ENCODE assay signal across 23 cellular contexts in the genomic region with DNA sequence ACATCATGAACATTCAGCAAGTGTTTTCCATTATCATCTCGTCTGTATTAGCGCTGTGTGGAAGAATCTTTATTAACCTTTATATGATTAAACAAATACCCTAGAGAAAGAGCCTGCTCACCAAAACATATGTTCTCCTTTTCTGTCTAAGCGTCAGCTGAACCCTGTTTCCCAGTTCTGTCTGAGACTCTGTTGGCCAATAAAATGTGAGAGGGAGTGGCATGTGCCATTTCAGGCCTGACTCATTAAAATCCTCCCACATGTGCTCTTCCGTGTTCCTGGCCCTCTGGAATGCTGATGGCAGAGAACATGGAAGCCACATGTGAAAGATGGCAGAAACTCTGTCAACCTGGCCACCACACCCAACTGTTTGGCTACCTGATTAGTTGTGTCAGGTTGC.
"Had no signal": no experiment of that assay in that cellular context is flagged by ENCODE, and none has a peak within 500 bp of the region (broad histone marks: within the 10 kb centered on the region; RNA-seq: fewer than 3 reads in every experiment).

No MANE protein-coding gene starts in this region.

- H3K27me3 Mint-ChIP-seq: stimulated activated naive CD8-positive, alpha-beta T cell treated with anti-CD3 and anti-CD28 coated beads, Interleukin-15, amount 100 ng/mL, for 72 hours had no signal

- H3K4me3 Mint-ChIP-seq: activated naive CD8-positive, alpha-beta T cell treated with anti-CD3 and anti-CD28 coated beads, Interleukin-2, amount 10 ng/mL, durations not matched to agents 7 days and 5 days; effector memory CD8-positive, alpha-beta T cell; naive thymus-derived CD4-positive, alpha-beta T cell; neural progenitor cell; stimulated activated naive CD8-positive, alpha-beta T cell treated with anti-CD3 and anti-CD28 coated beads, Interleukin-15, amount 100 ng/mL, for 72 hours had no signal

- H3K4me3 ChIP-seq: body of pancreas, neural progenitor cell, ovary, sigmoid colon, suprapubic skin, transverse colon, uterus had no signal

- DNase-seq: activated CD4-positive, alpha-beta T cell treated with anti-CD3 and anti-CD28 coated beads, Interleukin-2, amount 50 U/mL, for 48 hours; activated naive CD4-positive, alpha-beta T cell; activated naive CD8-positive, alpha-beta T cell treated with anti-CD3 and anti-CD28 coated beads, Interleukin-2, amount 10 ng/mL, durations not matched to agents 7 days and 5 days; amygdala; body of pancreas; caudate nucleus; effector memory CD8-positive, alpha-beta T cell; foreskin melanocyte; glutamatergic neuron; hippocampal formation; left cardiac atrium; mesendoderm; naive thymus-derived CD4-positive, alpha-beta T cell; ovary; sigmoid colon; stimulated activated CD4-positive, alpha-beta T cell treated with anti-CD3 and anti-CD28 coated beads, Interleukin-2, amount 100 ng/mL, for 24 hours; stimulated activated naive CD8-positive, alpha-beta T cell treated with anti-CD3 and anti-CD28 coated beads, Interleukin-15, amount 100 ng/mL, for 72 hours; T-helper 2 cell; transverse colon; uterus; WERI-Rb-1 had no signal

- H3K36me3 Mint-ChIP-seq: activated naive CD8-positive, alpha-beta T cell treated with anti-CD3 and anti-CD28 coated beads, Interleukin-2, amount 10 ng/mL, durations not matched to agents 7 days and 5 days; naive thymus-derived CD4-positive, alpha-beta T cell; neural progenitor cell had no signal

- H3K4me1 Mint-ChIP-seq: activated naive CD8-positive, alpha-beta T cell treated with anti-CD3 and anti-CD28 coated beads, Interleukin-2, amount 10 ng/mL, durations not matched to agents 7 days and 5 days; naive thymus-derived CD4-positive, alpha-beta T cell; neural progenitor cell; stimulated activated naive CD8-positive, alpha-beta T cell treated with anti-CD3 and anti-CD28 coated beads, Interleukin-15, amount 100 ng/mL, for 72 hours had no signal

- H3K9me3 Mint-ChIP-seq: activated naive CD8-positive, alpha-beta T cell treated with anti-CD3 and anti-CD28 coated beads, Interleukin-2, amount 10 ng/mL, durations not matched to agents 7 days and 5 days; effector memory CD8-positive, alpha-beta T cell; stimulated activated naive CD8-positive, alpha-beta T cell treated with anti-CD3 and anti-CD28 coated beads, Interleukin-15, amount 100 ng/mL, for 72 hours had no signal

- H3K27ac Mint-ChIP-seq: activated naive CD8-positive, alpha-beta T cell treated with anti-CD3 and anti-CD28 coated beads, Interleukin-2, amount 10 ng/mL, durations not matched to agents 7 days and 5 days; effector memory CD8-positive, alpha-beta T cell; naive thymus-derived CD4-positive, alpha-beta T cell; neural progenitor cell; stimulated activated naive CD8-positive, alpha-beta T cell treated with anti-CD3 and anti-CD28 coated beads, Interleukin-15, amount 100 ng/mL, for 72 hours had no signal
